In the genomic region with DNA sequence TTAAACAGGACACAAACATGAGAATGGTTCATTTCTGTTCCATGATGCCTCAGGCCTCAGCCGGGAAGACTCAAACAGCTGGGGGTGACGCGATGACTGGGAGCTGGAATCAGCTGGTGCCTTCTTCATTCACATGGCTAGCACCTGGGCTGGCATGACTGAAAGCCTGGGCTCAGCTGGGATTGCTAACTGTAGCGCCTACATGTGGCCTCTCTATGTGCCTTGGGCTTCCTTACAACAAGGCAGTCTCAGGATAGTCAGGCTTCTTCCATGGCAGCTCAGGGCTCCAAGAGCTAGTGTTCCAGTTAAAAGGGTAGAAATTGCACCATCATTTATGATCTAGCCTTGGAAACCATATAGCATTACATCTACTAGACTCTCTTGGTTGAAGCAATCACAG, we compare ENCODE assay signal across 2 cellular contexts.
TF ChIP-seq lines count a peak whose summit lies in the region.

No MANE protein-coding gene starts in this region.

TF ChIP-seq in GM23338, 12 proteins besides CTCF, POLR2A, EP300 and RAD21:
- TF ChIP-seq STAT1 (IDR thresholded peaks at IDR 0.05; ENCODE audit: unreplicated experiment) (no peak), JUNB (IDR thresholded peaks at IDR 0.05; ENCODE audit: unreplicated experiment) (no peak), ZNF331 (CRISPR knock-in tag; IDR thresholded peaks at IDR 0.05; ENCODE audit: low read depth) (no peak), EZH2phosphoT487 (IDR thresholded peaks at IDR 0.05; ENCODE audit: unreplicated experiment) (no peak), NANOG (IDR thresholded peaks at IDR 0.05; ENCODE audit: borderline replicate concordance) (no peak)
- TF ChIP-seq, protein P1, sequence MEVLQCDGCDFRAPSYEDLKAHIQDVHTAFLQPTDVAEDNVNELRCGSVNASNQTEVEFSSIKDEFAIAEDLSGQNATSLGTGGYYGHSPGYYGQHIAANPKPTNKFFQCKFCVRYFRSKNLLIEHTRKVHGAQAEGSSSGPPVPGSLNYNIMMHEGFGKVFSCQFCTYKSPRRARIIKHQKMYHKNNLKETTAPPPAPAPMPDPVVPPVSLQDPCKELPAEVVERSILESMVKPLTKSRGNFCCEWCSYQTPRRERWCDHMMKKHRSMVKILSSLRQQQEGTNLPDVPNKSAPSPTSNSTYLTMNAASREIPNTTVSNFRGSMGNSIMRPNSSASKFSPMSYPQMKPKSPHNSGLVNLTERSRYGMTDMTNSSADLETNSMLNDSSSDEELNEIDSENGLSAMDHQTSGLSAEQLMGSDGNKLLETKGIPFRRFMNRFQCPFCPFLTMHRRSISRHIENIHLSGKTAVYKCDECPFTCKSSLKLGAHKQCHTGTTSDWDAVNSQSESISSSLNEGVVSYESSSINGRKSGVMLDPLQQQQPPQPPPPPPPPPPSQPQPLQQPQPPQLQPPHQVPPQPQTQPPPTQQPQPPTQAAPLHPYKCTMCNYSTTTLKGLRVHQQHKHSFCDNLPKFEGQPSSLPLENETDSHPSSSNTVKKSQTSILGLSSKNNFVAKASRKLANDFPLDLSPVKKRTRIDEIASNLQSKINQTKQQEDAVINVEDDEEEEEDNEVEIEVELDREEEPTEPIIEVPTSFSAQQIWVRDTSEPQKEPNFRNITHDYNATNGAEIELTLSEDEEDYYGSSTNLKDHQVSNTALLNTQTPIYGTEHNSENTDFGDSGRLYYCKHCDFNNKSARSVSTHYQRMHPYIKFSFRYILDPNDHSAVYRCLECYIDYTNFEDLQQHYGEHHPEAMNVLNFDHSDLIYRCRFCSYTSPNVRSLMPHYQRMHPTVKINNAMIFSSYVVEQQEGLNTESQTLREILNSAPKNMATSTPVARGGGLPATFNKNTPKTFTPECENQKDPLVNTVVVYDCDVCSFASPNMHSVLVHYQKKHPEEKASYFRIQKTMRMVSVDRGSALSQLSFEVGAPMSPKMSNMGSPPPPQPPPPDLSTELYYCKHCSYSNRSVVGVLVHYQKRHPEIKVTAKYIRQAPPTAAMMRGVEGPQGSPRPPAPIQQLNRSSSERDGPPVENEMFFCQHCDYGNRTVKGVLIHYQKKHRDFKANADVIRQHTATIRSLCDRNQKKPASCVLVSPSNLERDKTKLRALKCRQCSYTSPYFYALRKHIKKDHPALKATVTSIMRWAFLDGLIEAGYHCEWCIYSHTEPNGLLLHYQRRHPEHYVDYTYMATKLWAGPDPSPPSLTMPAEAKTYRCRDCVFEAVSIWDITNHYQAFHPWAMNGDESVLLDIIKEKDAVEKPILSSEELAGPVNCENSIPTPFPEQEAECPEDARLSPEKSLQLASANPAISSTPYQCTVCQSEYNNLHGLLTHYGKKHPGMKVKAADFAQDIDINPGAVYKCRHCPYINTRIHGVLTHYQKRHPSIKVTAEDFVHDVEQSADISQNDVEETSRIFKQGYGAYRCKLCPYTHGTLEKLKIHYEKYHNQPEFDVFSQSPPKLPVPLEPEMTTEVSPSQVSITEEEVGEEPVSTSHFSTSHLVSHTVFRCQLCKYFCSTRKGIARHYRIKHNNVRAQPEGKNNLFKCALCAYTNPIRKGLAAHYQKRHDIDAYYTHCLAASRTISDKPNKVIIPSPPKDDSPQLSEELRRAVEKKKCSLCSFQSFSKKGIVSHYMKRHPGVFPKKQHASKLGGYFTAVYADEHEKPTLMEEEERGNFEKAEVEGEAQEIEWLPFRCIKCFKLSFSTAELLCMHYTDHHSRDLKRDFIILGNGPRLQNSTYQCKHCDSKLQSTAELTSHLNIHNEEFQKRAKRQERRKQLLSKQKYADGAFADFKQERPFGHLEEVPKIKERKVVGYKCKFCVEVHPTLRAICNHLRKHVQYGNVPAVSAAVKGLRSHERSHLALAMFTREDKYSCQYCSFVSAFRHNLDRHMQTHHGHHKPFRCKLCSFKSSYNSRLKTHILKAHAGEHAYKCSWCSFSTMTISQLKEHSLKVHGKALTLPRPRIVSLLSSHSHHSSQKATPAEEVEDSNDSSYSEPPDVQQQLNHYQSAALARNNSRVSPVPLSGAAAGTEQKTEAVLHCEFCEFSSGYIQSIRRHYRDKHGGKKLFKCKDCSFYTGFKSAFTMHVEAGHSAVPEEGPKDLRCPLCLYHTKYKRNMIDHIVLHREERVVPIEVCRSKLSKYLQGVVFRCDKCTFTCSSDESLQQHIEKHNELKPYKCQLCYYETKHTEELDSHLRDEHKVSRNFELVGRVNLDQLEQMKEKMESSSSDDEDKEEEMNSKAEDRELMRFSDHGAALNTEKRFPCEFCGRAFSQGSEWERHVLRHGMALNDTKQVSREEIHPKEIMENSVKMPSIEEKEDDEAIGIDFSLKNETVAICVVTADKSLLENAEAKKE (CRISPR knock-in tag; IDR thresholded peaks at IDR 0.05), result no peak
- TF ChIP-seq, protein P2, sequence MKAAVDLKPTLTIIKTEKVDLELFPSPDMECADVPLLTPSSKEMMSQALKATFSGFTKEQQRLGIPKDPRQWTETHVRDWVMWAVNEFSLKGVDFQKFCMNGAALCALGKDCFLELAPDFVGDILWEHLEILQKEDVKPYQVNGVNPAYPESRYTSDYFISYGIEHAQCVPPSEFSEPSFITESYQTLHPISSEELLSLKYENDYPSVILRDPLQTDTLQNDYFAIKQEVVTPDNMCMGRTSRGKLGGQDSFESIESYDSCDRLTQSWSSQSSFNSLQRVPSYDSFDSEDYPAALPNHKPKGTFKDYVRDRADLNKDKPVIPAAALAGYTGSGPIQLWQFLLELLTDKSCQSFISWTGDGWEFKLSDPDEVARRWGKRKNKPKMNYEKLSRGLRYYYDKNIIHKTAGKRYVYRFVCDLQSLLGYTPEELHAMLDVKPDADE (IDR thresholded peaks at IDR 0.05), result no peak
TF ChIP-seq in GM23338: peak in this region for 0.

TF ChIP-seq in H1, 55 proteins besides CTCF, POLR2A, EP300 and RAD21:
- TF ChIP-seq JUN (IDR thresholded peaks at IDR 0.05; ENCODE audit: low read depth, low read length) (no peak), SIN3A (conservative IDR thresholded peaks at IDR 0.05 in 1 of 2, IDR thresholded peaks at IDR 0.05 in 1 of 2; ENCODE audit: low read depth in 1 of 2, low read length in 2 of 2) (0 out of 4 replicates have a peak, but pooled peaks of 1 of the 2 experiments have one; percentile 27), CREB1 (IDR thresholded peaks at IDR 0.05) (no peak), SP4 (IDR thresholded peaks at IDR 0.05; ENCODE audit: low read length) (no peak), SP2 (IDR thresholded peaks at IDR 0.05; ENCODE audit: low read length) (no peak)
- TF ChIP-seq, protein P3, sequence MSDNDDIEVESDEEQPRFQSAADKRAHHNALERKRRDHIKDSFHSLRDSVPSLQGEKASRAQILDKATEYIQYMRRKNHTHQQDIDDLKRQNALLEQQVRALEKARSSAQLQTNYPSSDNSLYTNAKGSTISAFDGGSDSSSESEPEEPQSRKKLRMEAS (IDR thresholded peaks at IDR 0.05), result 0 out of 2 replicates have a peak, but pooled peaks have one; percentile 43
TF ChIP-seq in H1: peak in this region for 2.
